ENCODE assay signal across 1 cellular context in the genomic region with DNA sequence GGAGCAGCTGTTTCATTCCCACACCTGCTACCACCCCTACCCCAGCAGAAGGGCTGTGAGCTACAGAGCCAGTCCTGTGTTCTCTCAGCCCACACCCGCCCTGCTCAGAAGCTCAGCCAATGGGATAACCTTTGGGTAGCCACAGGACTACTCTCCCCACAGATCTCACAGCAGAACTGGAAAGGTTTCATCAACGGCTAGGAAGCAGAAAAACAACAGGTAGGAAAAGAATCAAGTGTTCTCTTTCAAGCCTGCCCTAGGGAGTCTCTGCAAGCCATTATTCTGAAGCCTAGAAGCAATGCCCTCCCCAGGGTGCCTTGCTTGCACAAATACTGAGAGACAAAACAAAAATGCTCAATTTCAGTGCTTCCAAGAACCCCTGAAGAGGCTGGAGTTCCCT.
TF ChIP-seq lines count a peak whose summit lies in the region.

No MANE protein-coding gene starts in this region.

TF ChIP-seq in SK-N-SH, 30 proteins besides CTCF, POLR2A, EP300 and RAD21 (continued from another document):
- TF ChIP-seq REST (IDR thresholded peaks at IDR 0.05; ENCODE audit: low read depth, low read length), result no peak
